In the genomic region with DNA sequence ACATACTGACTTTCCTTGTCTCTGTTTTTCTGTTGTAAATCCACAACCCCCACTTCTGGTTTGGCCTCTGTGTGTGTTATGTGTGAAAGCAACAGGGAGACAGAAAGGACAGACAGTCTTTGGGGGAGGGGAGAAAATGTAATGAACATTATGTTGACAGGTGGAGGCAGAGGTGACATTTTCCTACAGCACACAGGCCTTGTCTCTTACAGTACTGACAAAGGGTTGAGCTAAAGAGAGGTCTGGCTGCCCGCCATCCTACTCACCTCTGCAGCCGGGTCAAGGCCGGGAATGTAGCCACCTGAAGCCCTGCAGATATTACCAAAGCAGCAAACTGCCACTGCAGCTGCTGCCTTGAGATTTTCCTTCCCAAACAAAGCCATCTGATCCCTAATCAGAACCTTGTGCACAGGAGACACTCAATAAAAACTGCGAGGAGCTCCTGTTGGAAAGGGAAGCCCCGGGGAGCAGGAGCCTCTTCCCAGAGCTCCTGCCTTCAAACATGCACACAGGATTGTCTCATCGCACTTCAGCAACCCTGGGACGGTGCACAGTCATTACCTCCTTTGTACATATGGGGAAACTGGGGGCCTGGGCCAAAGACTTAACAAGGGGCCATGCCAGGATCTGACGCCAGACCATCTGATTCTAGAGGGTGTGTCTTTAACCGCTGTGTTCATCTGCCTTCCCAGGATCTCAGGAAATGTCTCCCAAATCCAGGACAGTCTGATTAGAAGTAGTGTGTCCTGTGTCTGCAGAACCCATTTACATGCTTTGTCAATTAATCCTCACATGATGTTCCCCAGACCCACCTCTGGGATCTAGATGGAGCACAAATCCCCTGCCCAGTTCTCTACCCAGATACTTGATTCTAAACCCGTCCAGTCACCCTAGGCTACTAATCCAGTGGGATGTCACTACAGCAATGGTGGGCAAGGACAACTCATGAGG, we compare ENCODE assay signal across 24 cellular contexts. TPM values are rescaled to one million over a fixed set of nuclear protein-coding genes. Genes with fewer than 3 reads are reported as not detected.
DNase-seq lines count a peak whose midpoint lies in the region; ATAC-seq and TF ChIP-seq lines count a peak whose summit lies in the region.
"Had no signal": no experiment of that assay in that cellular context is flagged by ENCODE, and none has a peak within 500 bp of the region (broad histone marks: within the 10 kb centered on the region; RNA-seq: fewer than 3 reads in every experiment).

No MANE protein-coding gene starts in this region.

- peaks cover 3% of the 10 kb centered on the region for H3K27me3 Mint-ChIP-seq in activated CD8-positive, alpha-beta memory T cell treated with anti-CD3 and anti-CD28 coated beads, Interleukin-2, amount 10 ng/mL, durations not matched to agents 7 days and 5 days
- H3K27me3 Mint-ChIP-seq: B cell; stimulated activated naive CD8-positive, alpha-beta T cell treated with anti-CD3 and anti-CD28 coated beads, Interleukin-15, amount 100 ng/mL, for 72 hours had no signal

- CTCF ChIA-PET in activated CD8-positive, alpha-beta memory T cell treated with anti-CD3 and anti-CD28 coated beads, Interleukin-2, amount 10 ng/mL, durations not matched to agents 7 days and 5 days (lab: Charles Lee) = no interaction called here

- H3K4me3 Mint-ChIP-seq in activated CD8-positive, alpha-beta memory T cell treated with anti-CD3 and anti-CD28 coated beads, Interleukin-2, amount 10 ng/mL, durations not matched to agents 7 days and 5 days = no peak overlapping the region
- H3K4me3 Mint-ChIP-seq: B cell; stimulated activated naive CD8-positive, alpha-beta T cell treated with anti-CD3 and anti-CD28 coated beads, Interleukin-15, amount 100 ng/mL, for 72 hours had no signal

- DNase-seq in activated CD8-positive, alpha-beta memory T cell treated with anti-CD3 and anti-CD28 coated beads, Interleukin-2, amount 10 ng/mL, durations not matched to agents 7 days and 5 days = peak; percentile 33
- no peak for DNase-seq in activated CD8-positive, alpha-beta memory T cell treated with anti-CD3 and anti-CD28 coated beads, Interleukin-2, amount 50 U/mL, for 4 hours
- DNase-seq in left lobe of liver (ENCODE audit: low spot score) = peak; percentile 82
- DNase-seq in testis = peak; percentile 82
- DNase-seq in GM19240 (ENCODE audit: insufficient read length, low spot score) = no peak
- no peak for DNase-seq in dermis blood vessel endothelial cell
- DNase-seq: activated CD4-positive, alpha-beta T cell treated with anti-CD3 and anti-CD28 coated beads, Interleukin-2, amount 50 U/mL, for 1 hour; activated naive CD4-positive, alpha-beta T cell treated with anti-CD3 and anti-CD28 coated beads, Interleukin-2, amount 50 U/mL, for 16 hours; amygdala; DMS79; glutamatergic neuron; Karpas-422; kidney glomerular epithelial cell; NCI-H187; NCI-H345; NCI-H82; stimulated activated naive CD8-positive, alpha-beta T cell treated with anti-CD3 and anti-CD28 coated beads, Interleukin-15, amount 100 ng/mL, for 72 hours; transverse colon had no signal

- no peak overlapping the region for H3K27ac Mint-ChIP-seq in activated CD8-positive, alpha-beta memory T cell treated with anti-CD3 and anti-CD28 coated beads, Interleukin-2, amount 10 ng/mL, durations not matched to agents 7 days and 5 days
- H3K27ac Mint-ChIP-seq: B cell; stimulated activated naive CD8-positive, alpha-beta T cell treated with anti-CD3 and anti-CD28 coated beads, Interleukin-15, amount 100 ng/mL, for 72 hours had no signal

- intact Hi-C loops in testis (cut with DNase I; ENCODE audit: low total_unique reads) = no loop called here

- TF ChIP-seq CTCF in testis (IDR thresholded peaks at IDR 0.05) = no peak

- H3K4me1 ChIP-seq in testis = peaks cover 18% of the 10 kb centered on the region
- H3K4me1 ChIP-seq: transverse colon had no signal

- 62 to 64% methylated on average over 7 to 10 of the region's 10 CpGs for WGBS in testis, 2 donors

- H3K9me3 Mint-ChIP-seq in activated CD8-positive, alpha-beta memory T cell treated with anti-CD3 and anti-CD28 coated beads, Interleukin-2, amount 10 ng/mL, durations not matched to agents 7 days and 5 days (ENCODE audit: low read depth) = no peaks in the 10 kb centered on the region
- H3K9me3 Mint-ChIP-seq: stimulated activated naive CD8-positive, alpha-beta T cell treated with anti-CD3 and anti-CD28 coated beads, Interleukin-15, amount 100 ng/mL, for 72 hours had no signal

- no peak for TF ChIP-seq POLR2A in testis (IDR thresholded peaks at IDR 0.05)

- H3K36me3 Mint-ChIP-seq in activated CD8-positive, alpha-beta memory T cell treated with anti-CD3 and anti-CD28 coated beads, Interleukin-2, amount 10 ng/mL, durations not matched to agents 7 days and 5 days = no peaks in the 10 kb centered on the region

- no peaks in the 10 kb centered on the region for H3K4me1 Mint-ChIP-seq in activated CD8-positive, alpha-beta memory T cell treated with anti-CD3 and anti-CD28 coated beads, Interleukin-2, amount 10 ng/mL, durations not matched to agents 7 days and 5 days
- H3K4me1 Mint-ChIP-seq: B cell; stimulated activated naive CD8-positive, alpha-beta T cell treated with anti-CD3 and anti-CD28 coated beads, Interleukin-15, amount 100 ng/mL, for 72 hours had no signal

- no peaks in the 10 kb centered on the region for H3K9me3 ChIP-seq in testis
- H3K9me3 ChIP-seq: transverse colon had no signal

- H3K27ac ChIP-seq in angular gyrus (ENCODE audit: low read depth, low read length) (peak overlapping the region; percentile 34), testis (peak overlapping the region; percentile 19 to 60)
- H3K27ac ChIP-seq: RWPE1, transverse colon, VCaP had no signal

- no peaks in the 10 kb centered on the region for H3K27me3 ChIP-seq in testis
- H3K27me3 ChIP-seq: transverse colon had no signal

- no peak for ATAC-seq in activated CD8-positive, alpha-beta memory T cell treated with anti-CD3 and anti-CD28 coated beads, Interleukin-2, amount 10 ng/mL, durations not matched to agents 7 days and 5 days
- peak; percentile 96 for ATAC-seq in left lobe of liver
- no peak for ATAC-seq in GM18861 (IDR thresholded peaks at IDR 0.05; ENCODE audit: unreplicated experiment)
- ATAC-seq: sciatic nerve had no signal

- H3K36me3 ChIP-seq in testis (ENCODE audit: low read depth, missing control alignments) = no peaks in the 10 kb centered on the region

- H3K4me3 ChIP-seq in testis = no peak overlapping the region
- H3K4me3 ChIP-seq: transverse colon had no signal

RNA-seq across cellular contexts. Expression of a gene that starts 14.2 kb away (rescaled TPM):
- total RNA-seq in activated CD8-positive, alpha-beta memory T cell treated with anti-CD3 and anti-CD28 coated beads, Interleukin-2, amount 10 ng/mL, durations not matched to agents 7 days and 5 days = 1 to 10 TPM in 1 of 2 experiments, under 1 TPM in 1; 0.94 to 1.3 TPM
- total RNA-seq in left lobe of liver (6.3 TPM), testis (10 to 100 TPM; 40.0 to 47.6 TPM), dermis blood vessel endothelial cell (26.7 and 44.2 TPM in 2 replicates)
- 9.3 TPM for polyA plus RNA-seq in testis (ENCODE audit: insufficient read depth, low read depth, low replicate concordance)

Comparison
In these comparisons a context has a peak if more than half of its experiments do, and no peak if none do; other contexts are left out.
1. DNase-seq: peak in activated CD8-positive, alpha-beta memory T cell treated with anti-CD3 and anti-CD28 coated beads, Interleukin-2, amount 10 ng/mL, durations not matched to agents 7 days and 5 days (single experiment), left lobe of liver (single experiment) and testis (single experiment); none in activated CD8-positive, alpha-beta memory T cell treated with anti-CD3 and anti-CD28 coated beads, Interleukin-2, amount 50 U/mL, for 4 hours (single experiment), GM19240 (single experiment) and dermis blood vessel endothelial cell (single experiment).